In the genomic region with DNA sequence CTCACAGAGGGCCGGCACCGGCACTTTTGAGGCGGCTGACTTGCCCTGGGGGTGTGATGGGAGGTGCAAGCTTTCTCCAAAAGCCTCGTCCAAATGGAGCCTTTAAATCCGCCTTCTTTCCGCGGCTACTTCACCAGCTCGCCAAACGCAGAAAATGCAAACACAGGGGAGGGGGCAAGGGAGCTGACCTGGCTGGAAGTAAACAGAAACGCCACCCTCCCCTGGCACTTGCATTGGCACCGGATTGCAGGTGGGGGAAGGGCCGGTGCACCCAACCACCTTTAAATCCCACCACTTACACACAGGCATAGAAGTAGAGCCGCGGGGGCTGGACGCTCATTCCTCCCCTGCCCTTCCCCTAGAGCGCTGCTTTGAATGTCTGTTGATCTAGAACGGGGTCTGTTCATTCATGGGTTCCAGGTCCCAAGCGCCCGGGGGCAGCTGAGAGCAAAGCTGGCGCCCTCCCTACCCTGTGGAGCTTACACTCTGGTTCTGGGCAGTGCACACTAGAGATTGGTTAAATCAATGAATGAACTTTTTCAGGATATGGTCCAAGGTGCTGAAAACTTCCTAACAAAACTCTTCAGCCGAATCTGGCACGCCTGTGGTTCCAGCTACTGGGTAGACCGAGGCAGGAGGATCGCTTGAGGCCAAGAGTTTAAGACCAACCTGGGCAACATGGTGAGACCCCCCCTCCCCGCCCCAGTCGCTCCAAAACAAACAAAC, we compare ENCODE assay signal across 8 cellular contexts. TPM values are rescaled to one million over a fixed set of nuclear protein-coding genes. Genes with fewer than 3 reads are reported as not detected.
DNase-seq lines count a peak whose midpoint lies in the region; ATAC-seq and TF ChIP-seq lines count a peak whose summit lies in the region.
"Not testable (repeated sequence)": the region's sequence is repeated elsewhere in the genome, so short reads cannot be mapped to it uniquely, and the experiment has no call there.

No MANE protein-coding gene starts in this region.

- H2BK20ac ChIP-seq in IMR-90 (ENCODE audit: low read depth, low read length) = not testable (repeated sequence)

- not testable (repeated sequence) for H3K23ac ChIP-seq in IMR-90 (ENCODE audit: low read depth, low read length)

- H3K36me3 Mint-ChIP-seq in activated naive CD8-positive, alpha-beta T cell treated with anti-CD3 and anti-CD28 coated beads, Interleukin-2, amount 50 U/mL, for 24 hours (ENCODE audit: low read depth); endodermal cell (ENCODE audit: low read depth); neural crest cell (ENCODE audit: low read depth): not testable (repeated sequence)

- H3K14ac ChIP-seq in IMR-90 (replicated peaks; ENCODE audit: low read depth, low read length) = not testable (repeated sequence)

- H4K91ac ChIP-seq in IMR-90 (ENCODE audit: insufficient read depth, low read depth, low read length) = not testable (repeated sequence)

- not testable (repeated sequence) for DNase-seq in IMR-90; SK-N-MC (ENCODE audit: low read depth, low spot score); activated naive CD8-positive, alpha-beta T cell treated with anti-CD3 and anti-CD28 coated beads, Interleukin-2, amount 50 U/mL, for 24 hours; endodermal cell; neural crest cell (ENCODE audit: low read depth, low spot score)
- DNase-seq in islet precursor cell = peak; percentile 50
- DNase-seq in stimulated activated naive CD8-positive, alpha-beta T cell treated with anti-CD3 and anti-CD28 coated beads, Interleukin-15, amount 100 ng/mL, for 72 hours = peak in 1 of 2 donors; percentile 19

- intact Hi-C loops in IMR-90 (cut with micrococcal nuclease) = loop anchor here (1.0 to 5.0 kb wide), 4 partner anchors 29 to 89 kb away; no protein-coding TSS in a partner anchor

- not testable (repeated sequence) for TF ChIP-seq CTCF in C4-2B (conservative IDR thresholded peaks at IDR 0.05); IMR-90 (conservative IDR thresholded peaks at IDR 0.05; ENCODE audit: low read depth, low read length); endodermal cell (conservative IDR thresholded peaks at IDR 0.05); neural crest cell (conservative IDR thresholded peaks at IDR 0.05)

- peak overlapping the region; percentile 89 for H2AFZ ChIP-seq in IMR-90 (replicated peaks; ENCODE audit: low read length, poor library complexity)

- POLR2A ChIA-PET in IMR-90 (lab: Charles Lee; ENCODE audit: unreplicated experiment) = not testable (repeated sequence)

- H3K27ac Mint-ChIP-seq in activated naive CD8-positive, alpha-beta T cell treated with anti-CD3 and anti-CD28 coated beads, Interleukin-2, amount 50 U/mL, for 24 hours = peak overlapping the region; percentile 65
- H3K27ac Mint-ChIP-seq in endodermal cell (peak overlapping the region; percentile 90), neural crest cell (ENCODE audit: unreplicated experiment) (peak overlapping the region; percentile 75)
- H3K27ac Mint-ChIP-seq in stimulated activated naive CD8-positive, alpha-beta T cell treated with anti-CD3 and anti-CD28 coated beads, Interleukin-15, amount 100 ng/mL, for 72 hours = peak overlapping the region in 1 of 2 donors; percentile 74

- not testable (repeated sequence) for H3K36me3 ChIP-seq in IMR-90 (ENCODE audit: control insufficient read depth, insufficient read depth, low read length); SK-N-MC (ENCODE audit: insufficient read depth, low read length); endodermal cell (ENCODE audit: control insufficient read depth, insufficient read depth, low read length)

- peak overlapping the region; percentile 55 for H3K27ac ChIP-seq in C4-2B
- not testable (repeated sequence) for H3K27ac ChIP-seq in IMR-90 (ENCODE audit: insufficient read depth, low read length); SK-N-MC; endodermal cell (ENCODE audit: low read depth, low read length)

- not testable (repeated sequence) for H2BK15ac ChIP-seq in IMR-90 (ENCODE audit: low read depth, low read length)

- H2AK9ac ChIP-seq in IMR-90 (replicated peaks; ENCODE audit: low read depth, low read length, poor library complexity) = not testable (repeated sequence)

- H3K4me2 ChIP-seq in IMR-90 (ENCODE audit: low read depth, low read length) = not testable (repeated sequence)

- peaks cover 10 to 28% of the 10 kb centered on the region in 2 experiments for H3K79me1 ChIP-seq in IMR-90 (ENCODE audit: low read depth in 1 of 2, low read length in 2 of 2)

- CTCF ChIA-PET in IMR-90 (lab: Yijun Ruan, JAX) = not testable (repeated sequence)

- H3K18ac ChIP-seq in IMR-90 (ENCODE audit: low read depth, low read length) = not testable (repeated sequence)

- ATAC-seq in IMR-90 (ENCODE audit: low read depth); activated naive CD8-positive, alpha-beta T cell treated with anti-CD3 and anti-CD28 coated beads, Interleukin-2, amount 50 U/mL, for 24 hours; stimulated activated naive CD8-positive, alpha-beta T cell treated with anti-CD3 and anti-CD28 coated beads, Interleukin-15, amount 100 ng/mL, for 72 hours: not testable (repeated sequence)

- peaks cover 12% of the 10 kb centered on the region for H3K4me1 ChIP-seq in IMR-90 (ENCODE audit: control insufficient read depth, insufficient read depth, low read length)
- not testable (repeated sequence) for H3K4me1 ChIP-seq in endodermal cell (ENCODE audit: control insufficient read depth, insufficient read depth, low read length)

- not testable (repeated sequence) for H3K9me3 ChIP-seq in IMR-90 (ENCODE audit: control insufficient read depth, insufficient read depth, low read length); SK-N-MC (ENCODE audit: low read depth, low read length); endodermal cell (ENCODE audit: control insufficient read depth, low read length)

- H3K4me3 Mint-ChIP-seq in activated naive CD8-positive, alpha-beta T cell treated with anti-CD3 and anti-CD28 coated beads, Interleukin-2, amount 50 U/mL, for 24 hours = peak overlapping the region; percentile 78
- H3K4me3 Mint-ChIP-seq in endodermal cell (peak overlapping the region; percentile 60), neural crest cell (peak overlapping the region; percentile 93)
- peak overlapping the region; percentile 77 to 91 for H3K4me3 Mint-ChIP-seq in stimulated activated naive CD8-positive, alpha-beta T cell treated with anti-CD3 and anti-CD28 coated beads, Interleukin-15, amount 100 ng/mL, for 72 hours

- H3K9ac ChIP-seq in IMR-90 (ENCODE audit: low read depth, low read length); SK-N-MC (ENCODE audit: insufficient read length); endodermal cell (ENCODE audit: extremely low read depth, low read length, poor library complexity, severe bottlenecking): not testable (repeated sequence)

- not testable (repeated sequence) for H3K4me3 ChIP-seq in IMR-90 (ENCODE audit: insufficient read depth, low read depth, low read length)
- H3K4me3 ChIP-seq in SK-N-MC (peak overlapping the region; percentile 76), endodermal cell (ENCODE audit: low read length) (peak overlapping the region; percentile 70)

- not testable (repeated sequence) for H2BK5ac ChIP-seq in IMR-90 (ENCODE audit: low read depth, low read length, poor library complexity, severe bottlenecking)

- not testable (repeated sequence) for H2BK120ac ChIP-seq in IMR-90 (ENCODE audit: low read depth, low read length)

- peaks cover 48% of the 10 kb centered on the region for H3K4me1 Mint-ChIP-seq in activated naive CD8-positive, alpha-beta T cell treated with anti-CD3 and anti-CD28 coated beads, Interleukin-2, amount 50 U/mL, for 24 hours
- H3K4me1 Mint-ChIP-seq in endodermal cell (peaks cover 24% of the 10 kb centered on the region), neural crest cell (peaks cover 29% of the 10 kb centered on the region)
- H3K4me1 Mint-ChIP-seq in stimulated activated naive CD8-positive, alpha-beta T cell treated with anti-CD3 and anti-CD28 coated beads, Interleukin-15, amount 100 ng/mL, for 72 hours = peaks cover 75% of the 10 kb centered on the region

- H3K27me3 ChIP-seq in IMR-90 (ENCODE audit: control insufficient read depth, insufficient read depth, low read length); endodermal cell (ENCODE audit: control insufficient read depth, insufficient read depth, low read length, poor library complexity, severe bottlenecking): not testable (repeated sequence)

- H3K9me3 Mint-ChIP-seq in activated naive CD8-positive, alpha-beta T cell treated with anti-CD3 and anti-CD28 coated beads, Interleukin-2, amount 50 U/mL, for 24 hours; endodermal cell; neural crest cell; stimulated activated naive CD8-positive, alpha-beta T cell treated with anti-CD3 and anti-CD28 coated beads, Interleukin-15, amount 100 ng/mL, for 72 hours: not testable (repeated sequence)

- H2AK5ac ChIP-seq in IMR-90 (ENCODE audit: low read depth, low read length) = not testable (repeated sequence)

- in situ Hi-C loops in IMR-90 (cut with MboI; ENCODE audit: low sequenced_read_pairs) = not testable (repeated sequence)

- H3K9me1 ChIP-seq in IMR-90 (ENCODE audit: insufficient read depth, low read length) = not testable (repeated sequence)

- peak overlapping the region in 1 of 2 experiments; percentile 67; a peak in 1 of 4 replicates for H4K8ac ChIP-seq in IMR-90 (ENCODE audit: low read depth in 2 of 2, low read length in 2 of 2)

- H3K4ac ChIP-seq in IMR-90 (ENCODE audit: low read depth, low read length) = peak overlapping the region; percentile 67; the same call in 1 of the 2 replicates

- peaks cover 17% of the 10 kb centered on the region for H3K27me3 Mint-ChIP-seq in activated naive CD8-positive, alpha-beta T cell treated with anti-CD3 and anti-CD28 coated beads, Interleukin-2, amount 50 U/mL, for 24 hours
- H3K27me3 Mint-ChIP-seq in endodermal cell (ENCODE audit: insufficient read depth); neural crest cell (ENCODE audit: low read depth): not testable (repeated sequence)
- peaks cover 45% of the 10 kb centered on the region for H3K27me3 Mint-ChIP-seq in stimulated activated naive CD8-positive, alpha-beta T cell treated with anti-CD3 and anti-CD28 coated beads, Interleukin-15, amount 100 ng/mL, for 72 hours

- peaks cover 33% of the 10 kb centered on the region for H4K20me1 ChIP-seq in IMR-90 (ENCODE audit: insufficient read depth, low read length)

- H3K56ac ChIP-seq in IMR-90 (ENCODE audit: extremely low read depth, insufficient read depth, low read length) = not testable (repeated sequence)

- 20% methylated on average over 1 of the region's 26 CpGs; no CpG with 5 or more reads in 1 of the 2 experiments for WGBS in IMR-90 (ENCODE audit: extremely low coverage in 2 of 2, insufficient read length in 1 of 2), 2 experiments
- 55 to 64% methylated on average over 7 to 26 of the region's 26 CpGs for WGBS in endodermal cell (ENCODE audit: insufficient coverage in 1 of 2, insufficient read length in 1 of 2), 2 experiments

- TF ChIP-seq POLR2A in IMR-90 (IDR thresholded peaks at IDR 0.05; ENCODE audit: low read depth, low read length) = not testable (repeated sequence)

- dilution Hi-C loops in IMR-90 (cut with HindIII; ENCODE audit: low sequenced_read_pairs, unreplicated experiment) = not testable (repeated sequence)

- not testable (repeated sequence) for TF ChIP-seq RAD21 in IMR-90 (IDR thresholded peaks at IDR 0.05; ENCODE audit: low read length)

- BruUV-seq in IMR-90 (replicated peaks; lab: Mats Ljungman, UMichigan) = not testable (repeated sequence)

- not testable (repeated sequence) for H4K5ac ChIP-seq in IMR-90 (ENCODE audit: low read depth, low read length)

RNA-seq across cellular contexts. Expression of gene ZCCHC14, which starts 0.9 kb away (rescaled TPM):
- total RNA-seq in IMR-90 (2012; rRNA removed) (2.5 and 2.8 TPM in 2 replicates), endodermal cell (10 to 100 TPM; 27.3 to 33.7 TPM), neural crest cell (45.5 and 46.9 TPM in 2 replicates)
- polyA plus RNA-seq in IMR-90 (2012; rRNA removed) = 5.3 and 7.4 TPM in 2 replicates
- 3.1 and 5.0 TPM in 2 replicates for polyA plus RNA-seq in IMR-90 (2012; cell fraction: cytosol; rRNA removed)
- 18.4 and 27.2 TPM in 2 replicates for polyA plus RNA-seq in IMR-90 (2012; cell fraction: nucleus; rRNA removed; ENCODE audit: low replicate concordance)
- polyA plus RNA-seq in endodermal cell (2013, experiment 1 of 2) = 32.5 TPM
- 30.0 TPM for polyA plus RNA-seq in endodermal cell (2013, experiment 2 of 2)
